11 cellular contexts compared by ENCODE assay signal in genomic region chr5:169805937-169806700, GRCh38.
DNase-seq lines count a peak whose midpoint lies in the region; ATAC-seq and TF ChIP-seq lines count a peak whose summit lies in the region.
"Had no signal": no experiment of that assay in that cellular context is flagged by ENCODE, and none has a peak within 500 bp of the region (broad histone marks: within the 10 kb centered on the region; RNA-seq: fewer than 3 reads in every experiment).

No MANE protein-coding gene starts in this region.

- peaks cover 47% of the 10 kb centered on the region for H3K4me1 Mint-ChIP-seq in activated T-helper 2 cell treated with anti-CD3 and anti-CD28 coated beads, Interferon-gamma antibody, Interleukin-2, Interleukin-4, amounts not matched to agents 10 μg/mL and 5 μg/mL and 100 μg/mL, durations not matched to agents 14 hours and 24 hours and 36 hours (ENCODE audit: low read depth)
- peaks cover 32% of the 10 kb centered on the region for H3K4me1 Mint-ChIP-seq in chondrocyte (ENCODE audit: low read depth)

- no peaks in the 10 kb centered on the region for H3K4me1 ChIP-seq in testis

- H3K36me3 ChIP-seq in testis (ENCODE audit: low read depth, missing control alignments), result no peaks in the 10 kb centered on the region

- DNase-seq in GM12865 (ENCODE audit: low read depth), result peak; percentile 81
- no peak for DNase-seq in activated T-helper 2 cell treated with anti-CD3 and anti-CD28 coated beads, Interferon-gamma antibody, Interleukin-2, Interleukin-4, amounts not matched to agents 10 μg/mL and 5 μg/mL and 100 μg/mL, durations not matched to agents 14 hours and 24 hours and 36 hours (ENCODE audit: low spot score)
- DNase-seq in NCI-H2029 treated with DMSO at 0.1 percent for 48 hours (lab: John Stamatoyannopoulos, UW), result no peak
- no peak for DNase-seq in NCI-H748 treated with DMSO at 0.1 percent for 48 hours (lab: John Stamatoyannopoulos, UW)
- DNase-seq in testis, result no peak
- DNase-seq in chondrocyte (ENCODE audit: low spot score), result no peak
- DNase-seq: DMS53, NCI-H774 had no signal

- intact Hi-C loops in activated T-helper 2 cell treated with anti-CD3 and anti-CD28 coated beads, Interferon-gamma antibody, Interleukin-2, Interleukin-4, amounts not matched to agents 10 μg/mL and 5 μg/mL and 100 μg/mL, durations not matched to agents 14 hours and 24 hours and 36 hours (cut with micrococcal nuclease), result loop anchor here (1.0 to 10.0 kb wide), 7 partner anchors 26 to 789 kb away; partner anchors contain the start of genes LCP2 and SPDL1
- intact Hi-C loops in testis (cut with DNase I; ENCODE audit: low total_unique reads), result no loop called here

- no peaks in the 10 kb centered on the region for H3K9me3 ChIP-seq in testis
- H3K9me3 ChIP-seq: neutrophil had no signal

- peak overlapping the region; percentile 26 for H3K4me3 ChIP-seq in GM12865 (ENCODE audit: low read depth, low read length)
- no peak overlapping the region for H3K4me3 ChIP-seq in testis

- TF ChIP-seq CTCF in GM12865 (IDR thresholded peaks at IDR 0.05; ENCODE audit: insufficient read depth, low read depth, low read length, missing control alignments) (no peak), testis (IDR thresholded peaks at IDR 0.05) (no peak), chondrocyte (IDR thresholded peaks at IDR 0.05) (no peak)

- H3K27me3 ChIP-seq in testis, result no peaks in the 10 kb centered on the region
- H3K27me3 ChIP-seq: neutrophil had no signal

- ATAC-seq in GM19452 (IDR thresholded peaks at IDR 0.05; ENCODE audit: unreplicated experiment) (peak; percentile 54), HG03025 (IDR thresholded peaks at IDR 0.05; ENCODE audit: low FRiP score, unreplicated experiment) (peak; percentile 44)

- no peaks in the 10 kb centered on the region for H3K9me3 Mint-ChIP-seq in activated T-helper 2 cell treated with anti-CD3 and anti-CD28 coated beads, Interferon-gamma antibody, Interleukin-2, Interleukin-4, amounts not matched to agents 10 μg/mL and 5 μg/mL and 100 μg/mL, durations not matched to agents 14 hours and 24 hours and 36 hours
- no peaks in the 10 kb centered on the region for H3K9me3 Mint-ChIP-seq in chondrocyte (ENCODE audit: low read depth)

- H3K4me3 Mint-ChIP-seq in activated T-helper 2 cell treated with anti-CD3 and anti-CD28 coated beads, Interferon-gamma antibody, Interleukin-2, Interleukin-4, amounts not matched to agents 10 μg/mL and 5 μg/mL and 100 μg/mL, durations not matched to agents 14 hours and 24 hours and 36 hours (ENCODE audit: low read depth), result peak overlapping the region; percentile 37
- no peak overlapping the region for H3K4me3 Mint-ChIP-seq in chondrocyte (ENCODE audit: unreplicated experiment)

- H3K27ac ChIP-seq in testis, result no peak overlapping the region
- H3K27ac ChIP-seq: neutrophil had no signal

- 92 to 93% methylated on average over 6 of the region's 6 CpGs for WGBS in testis, 2 donors

- no peaks in the 10 kb centered on the region for H3K27me3 Mint-ChIP-seq in activated T-helper 2 cell treated with anti-CD3 and anti-CD28 coated beads, Interferon-gamma antibody, Interleukin-2, Interleukin-4, amounts not matched to agents 10 μg/mL and 5 μg/mL and 100 μg/mL, durations not matched to agents 14 hours and 24 hours and 36 hours (ENCODE audit: low read depth)
- peaks cover 5% of the 10 kb centered on the region for H3K27me3 Mint-ChIP-seq in chondrocyte (ENCODE audit: low read depth)

- H3K27ac Mint-ChIP-seq in activated T-helper 2 cell treated with anti-CD3 and anti-CD28 coated beads, Interferon-gamma antibody, Interleukin-2, Interleukin-4, amounts not matched to agents 10 μg/mL and 5 μg/mL and 100 μg/mL, durations not matched to agents 14 hours and 24 hours and 36 hours, result peak overlapping the region; percentile 88
- no peak overlapping the region for H3K27ac Mint-ChIP-seq in chondrocyte (ENCODE audit: unreplicated experiment)

- H3K36me3 Mint-ChIP-seq in activated T-helper 2 cell treated with anti-CD3 and anti-CD28 coated beads, Interferon-gamma antibody, Interleukin-2, Interleukin-4, amounts not matched to agents 10 μg/mL and 5 μg/mL and 100 μg/mL, durations not matched to agents 14 hours and 24 hours and 36 hours (ENCODE audit: low read depth), result peaks cover 72% of the 10 kb centered on the region
- no peaks in the 10 kb centered on the region for H3K36me3 Mint-ChIP-seq in chondrocyte (ENCODE audit: low read depth)

- no peak for TF ChIP-seq POLR2A in testis (IDR thresholded peaks at IDR 0.05)
